1 cellular context compared by ENCODE assay signal in genomic region chr7:16264036-16264435, GRCh38.
TF ChIP-seq lines count a peak whose summit lies in the region.

No MANE protein-coding gene starts in this region.

TF ChIP-seq in HepG2, 621 proteins besides CTCF, POLR2A, EP300 and RAD21 (continued from another document):
- no peak for TF ChIP-seq ZNF574 (CRISPR knock-in tag; IDR thresholded peaks at IDR 0.05)
- TF ChIP-seq ZNF776 (CRISPR knock-in tag; IDR thresholded peaks at IDR 0.05), result no peak
- TF ChIP-seq ZNF597 (CRISPR knock-in tag; IDR thresholded peaks at IDR 0.05), result no peak
- TF ChIP-seq RNF2 (conservative IDR thresholded peaks at IDR 0.05; ENCODE audit: low read depth), result no peak
- TF ChIP-seq NFE2L1 (CRISPR knock-in tag; IDR thresholded peaks at IDR 0.05; ENCODE audit: borderline replicate concordance), result no peak
